In the genomic region with DNA sequence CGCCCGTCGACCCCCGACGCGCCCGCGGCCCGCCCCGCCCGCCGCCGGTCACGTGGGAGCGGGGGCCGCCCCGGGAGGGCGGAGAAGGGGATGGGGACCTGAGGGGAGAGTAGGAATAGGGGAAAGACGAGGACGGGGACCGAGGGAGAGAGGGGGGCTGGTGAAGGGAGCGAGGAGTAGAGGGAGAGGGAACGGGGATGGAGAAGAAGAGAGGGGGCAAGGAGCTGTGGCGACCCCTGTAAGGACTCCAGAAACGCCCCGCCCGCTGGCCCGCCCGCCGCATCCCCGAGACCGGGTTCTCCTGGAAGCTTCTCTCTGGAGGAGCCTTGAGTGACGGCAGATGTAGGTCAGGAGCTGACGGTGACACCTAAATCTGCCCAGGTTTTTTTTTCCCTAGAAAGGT, we compare ENCODE assay signal across 1 cellular context.
TF ChIP-seq lines count a peak whose summit lies in the region.

No MANE protein-coding gene starts in this region.

TF ChIP-seq in H1, 55 proteins besides CTCF, POLR2A, EP300 and RAD21:
- TF ChIP-seq, protein P1, sequence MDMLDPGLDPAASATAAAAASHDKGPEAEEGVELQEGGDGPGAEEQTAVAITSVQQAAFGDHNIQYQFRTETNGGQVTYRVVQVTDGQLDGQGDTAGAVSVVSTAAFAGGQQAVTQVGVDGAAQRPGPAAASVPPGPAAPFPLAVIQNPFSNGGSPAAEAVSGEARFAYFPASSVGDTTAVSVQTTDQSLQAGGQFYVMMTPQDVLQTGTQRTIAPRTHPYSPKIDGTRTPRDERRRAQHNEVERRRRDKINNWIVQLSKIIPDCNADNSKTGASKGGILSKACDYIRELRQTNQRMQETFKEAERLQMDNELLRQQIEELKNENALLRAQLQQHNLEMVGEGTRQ (IDR thresholded peaks at IDR 0.05; ENCODE audit: low read length): peak; percentile 59; the same call in 1 of the 2 replicates
- TF ChIP-seq POLR2AphosphoS5 (IDR thresholded peaks at IDR 0.05; ENCODE audit: low read depth, low read length) (no peak; the same call in 1 of the 2 replicates), EGR1 (IDR thresholded peaks at IDR 0.05; ENCODE audit: borderline replicate concordance, low read depth, low read length) (no peak), SIN3A (conservative IDR thresholded peaks at IDR 0.05 in 1 of 2, IDR thresholded peaks at IDR 0.05 in 1 of 2; ENCODE audit: low read depth in 1 of 2, low read length in 2 of 2) (peak; percentile 67 to 75; a peak in 2 of 4 replicates), ASH2L (IDR thresholded peaks at IDR 0.05; ENCODE audit: low read length) (no peak)
- TF ChIP-seq, protein P2, sequence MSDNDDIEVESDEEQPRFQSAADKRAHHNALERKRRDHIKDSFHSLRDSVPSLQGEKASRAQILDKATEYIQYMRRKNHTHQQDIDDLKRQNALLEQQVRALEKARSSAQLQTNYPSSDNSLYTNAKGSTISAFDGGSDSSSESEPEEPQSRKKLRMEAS (IDR thresholded peaks at IDR 0.05): peak; percentile 26; the same call in 1 of the 2 replicates
